In the genomic region with DNA sequence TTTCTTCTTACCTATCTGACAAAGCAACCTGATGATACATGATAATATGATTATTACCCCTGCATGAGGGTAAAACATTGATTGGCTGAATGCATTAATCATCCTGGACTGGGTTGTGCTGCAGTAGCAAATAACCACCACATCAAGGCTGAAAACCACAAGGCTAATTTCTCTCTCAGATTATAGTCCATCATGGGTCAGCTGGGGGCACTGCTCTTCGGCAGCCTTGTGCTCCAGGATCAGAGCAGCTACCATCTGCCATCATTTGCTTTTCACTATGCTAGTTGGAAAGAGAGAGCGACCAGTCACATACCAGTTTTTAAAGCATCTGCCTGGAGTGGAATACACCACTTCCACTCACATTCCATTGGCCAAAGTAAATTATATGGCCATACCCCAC, we compare ENCODE assay signal across 20 cellular contexts.
"Had no signal": no experiment of that assay in that cellular context is flagged by ENCODE, and none has a peak within 500 bp of the region (broad histone marks: within the 10 kb centered on the region; RNA-seq: fewer than 3 reads in every experiment).

No MANE protein-coding gene starts in this region.

- H3K9me3 ChIP-seq: ascending aorta, breast epithelium, esophagus muscularis mucosa, gastroesophageal sphincter, left lung, tibial nerve, vagina had no signal

- DNase-seq: activated CD4-positive, alpha-beta T cell treated with anti-CD3 and anti-CD28 coated beads, Interleukin-2, amount 10 ng/mL, durations not matched to agents 7 days and 5 days; activated CD8-positive, alpha-beta T cell treated with anti-CD3 and anti-CD28 coated beads, Interleukin-2, amount 10 ng/mL, durations not matched to agents 7 days and 5 days; activated effector memory CD4-positive, alpha-beta T cell treated with Interleukin-2 at 50 U/mL for 16 hours; activated naive CD4-positive, alpha-beta T cell treated with anti-CD3 and anti-CD28 coated beads, Interleukin-2, amount 10 ng/mL, durations not matched to agents 7 days and 5 days; activated T-cell treated with anti-CD3 and anti-CD28 coated beads, Interleukin-2, amount 50 U/mL, for 4 hours; cerebellar nuclear complex; cortex of kidney; effector CD4-positive, alpha-beta T cell; heart right ventricle; left lung; midbrain; occipital lobe; right cardiac atrium; T-helper 9 cell had no signal

- H3K27me3 ChIP-seq: ascending aorta, breast epithelium, esophagus muscularis mucosa, gastroesophageal sphincter, heart right ventricle, left lung, tibial nerve, vagina had no signal

- H3K4me1 ChIP-seq: ascending aorta, breast epithelium, esophagus muscularis mucosa, gastroesophageal sphincter, heart right ventricle, left lung, tibial nerve, vagina had no signal

- H3K4me3 ChIP-seq: ascending aorta, breast epithelium, esophagus muscularis mucosa, gastroesophageal sphincter, heart right ventricle, left lung, tibial nerve, vagina had no signal

- H3K27ac ChIP-seq: ascending aorta, breast epithelium, esophagus muscularis mucosa, gastroesophageal sphincter, heart right ventricle, left lung, tibial nerve, vagina had no signal

- H3K36me3 ChIP-seq: ascending aorta, breast epithelium, esophagus muscularis mucosa, gastroesophageal sphincter, heart right ventricle, left lung, tibial nerve, vagina had no signal
